Comparison of ENCODE assay signal across 2 cellular contexts in genomic region chr17:75695141-75695829, GRCh38.
TF ChIP-seq lines count a peak whose summit lies in the region.

No MANE protein-coding gene starts in this region.

TF ChIP-seq in endothelial cell of umbilical vein, 7 proteins besides CTCF, POLR2A, EP300 and RAD21:
- TF ChIP-seq MYC (IDR thresholded peaks at IDR 0.05; ENCODE audit: low read depth, low read length) (no peak), JUN (IDR thresholded peaks at IDR 0.05; ENCODE audit: borderline replicate concordance, insufficient read depth, insufficient read length, low read depth) (no peak), POLR2AphosphoS5 (IDR thresholded peaks at IDR 0.05; ENCODE audit: insufficient read depth, low read depth, low read length) (no peak), FOS (IDR thresholded peaks at IDR 0.05; ENCODE audit: borderline replicate concordance, insufficient read depth, low read length) (no peak), GATA2 (IDR thresholded peaks at IDR 0.05; ENCODE audit: insufficient read depth, insufficient read length, low read depth, low read length) (no peak), EZH2 (IDR thresholded peaks at IDR 0.05; ENCODE audit: borderline replicate concordance, low read depth, low read length, severe bottlenecking) (no peak)
- TF ChIP-seq, protein P1, sequence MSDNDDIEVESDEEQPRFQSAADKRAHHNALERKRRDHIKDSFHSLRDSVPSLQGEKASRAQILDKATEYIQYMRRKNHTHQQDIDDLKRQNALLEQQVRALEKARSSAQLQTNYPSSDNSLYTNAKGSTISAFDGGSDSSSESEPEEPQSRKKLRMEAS (IDR thresholded peaks at IDR 0.05; ENCODE audit: insufficient read depth, insufficient read length) = no peak

TF ChIP-seq in HepG2, 621 proteins besides CTCF, POLR2A, EP300 and RAD21:
- TF ChIP-seq ZNF703 (CRISPR knock-in tag; IDR thresholded peaks at IDR 0.05; ENCODE audit: borderline replicate concordance) = no peak
- no peak for TF ChIP-seq KIAA2018 (CRISPR knock-in tag; IDR thresholded peaks at IDR 0.05; ENCODE audit: borderline replicate concordance)
- TF ChIP-seq ESRRA (CRISPR knock-in tag; IDR thresholded peaks at IDR 0.05; ENCODE audit: low read depth) = no peak
- no peak for TF ChIP-seq PHF5A (CRISPR knock-in tag; IDR thresholded peaks at IDR 0.05; ENCODE audit: low read depth, unreplicated experiment)
- no peak for TF ChIP-seq ZNF232 (CRISPR knock-in tag; IDR thresholded peaks at IDR 0.05; ENCODE audit: borderline replicate concordance)
- TF ChIP-seq TAF1 (CRISPR knock-in tag; IDR thresholded peaks at IDR 0.05) = no peak
- TF ChIP-seq NR1H2 (CRISPR knock-in tag; IDR thresholded peaks at IDR 0.05; ENCODE audit: borderline replicate concordance, low read depth) = no peak
- TF ChIP-seq, protein P2, sequence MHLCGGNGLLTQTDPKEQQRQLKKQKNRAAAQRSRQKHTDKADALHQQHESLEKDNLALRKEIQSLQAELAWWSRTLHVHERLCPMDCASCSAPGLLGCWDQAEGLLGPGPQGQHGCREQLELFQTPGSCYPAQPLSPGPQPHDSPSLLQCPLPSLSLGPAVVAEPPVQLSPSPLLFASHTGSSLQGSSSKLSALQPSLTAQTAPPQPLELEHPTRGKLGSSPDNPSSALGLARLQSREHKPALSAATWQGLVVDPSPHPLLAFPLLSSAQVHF (CRISPR knock-in tag; IDR thresholded peaks at IDR 0.05) = no peak
- no peak for TF ChIP-seq FOXJ3 (CRISPR knock-in tag; IDR thresholded peaks at IDR 0.05; ENCODE audit: borderline replicate concordance)
- TF ChIP-seq ATF5 (CRISPR knock-in tag; IDR thresholded peaks at IDR 0.05; ENCODE audit: low read depth) = no peak
